In genomic region chr3:122975924-122976293, GRCh38 we compare ENCODE assay signal across 9 cellular contexts. TPM values are rescaled to one million over a fixed set of nuclear protein-coding genes. Genes with fewer than 3 reads are reported as not detected.
DNase-seq lines count a peak whose midpoint lies in the region; ATAC-seq and TF ChIP-seq lines count a peak whose summit lies in the region.
"Had no signal": no experiment of that assay in that cellular context is flagged by ENCODE, and none has a peak within 500 bp of the region (broad histone marks: within the 10 kb centered on the region; RNA-seq: fewer than 3 reads in every experiment).

No MANE protein-coding gene starts in this region.

- TF ChIP-seq POLR2A in heart left ventricle (IDR thresholded peaks at IDR 0.05), result no peak

- no peaks in the 10 kb centered on the region for H3K36me3 Mint-ChIP-seq in activated T-helper 2 cell treated with anti-CD3 and anti-CD28 coated beads, Interferon-gamma antibody, Interleukin-2, Interleukin-4, amounts not matched to agents 10 μg/mL and 5 μg/mL and 100 μg/mL, durations not matched to agents 14 hours and 24 hours and 36 hours (ENCODE audit: low read depth)

- DNase-seq in heart left ventricle (peak in 1 of 5 donors; percentile 13), left ventricle myocardium superior (no peak), BE2C (no peak), NCI-H2081 treated with DMSO at 0.1 percent for 48 hours (lab: John Stamatoyannopoulos, UW) (no peak)
- DNase-seq in activated T-helper 2 cell treated with anti-CD3 and anti-CD28 coated beads, Interferon-gamma antibody, Interleukin-2, Interleukin-4, amounts not matched to agents 10 μg/mL and 5 μg/mL and 100 μg/mL, durations not matched to agents 14 hours and 24 hours and 36 hours (ENCODE audit: low spot score), result peak; percentile 11
- no peak for DNase-seq in stimulated activated CD4-positive, alpha-beta T cell treated with anti-CD3 and anti-CD28 coated beads, Interleukin-2, amount 100 ng/mL, for 48 hours
- DNase-seq: activated effector memory CD4-positive, alpha-beta T cell treated with anti-CD3 and anti-CD28 coated beads, Interleukin-2, amount 50 U/mL, for 16 hours had no signal

- H3K4me1 Mint-ChIP-seq in activated T-helper 2 cell treated with anti-CD3 and anti-CD28 coated beads, Interferon-gamma antibody, Interleukin-2, Interleukin-4, amounts not matched to agents 10 μg/mL and 5 μg/mL and 100 μg/mL, durations not matched to agents 14 hours and 24 hours and 36 hours (ENCODE audit: low read depth), result peaks cover 21% of the 10 kb centered on the region

- no peak overlapping the region for H3K27ac Mint-ChIP-seq in activated T-helper 2 cell treated with anti-CD3 and anti-CD28 coated beads, Interferon-gamma antibody, Interleukin-2, Interleukin-4, amounts not matched to agents 10 μg/mL and 5 μg/mL and 100 μg/mL, durations not matched to agents 14 hours and 24 hours and 36 hours

- H3K27me3 Mint-ChIP-seq in activated T-helper 2 cell treated with anti-CD3 and anti-CD28 coated beads, Interferon-gamma antibody, Interleukin-2, Interleukin-4, amounts not matched to agents 10 μg/mL and 5 μg/mL and 100 μg/mL, durations not matched to agents 14 hours and 24 hours and 36 hours (ENCODE audit: low read depth), result peaks cover 9% of the 10 kb centered on the region

- H3K27me3 ChIP-seq in heart left ventricle, result no peaks in the 10 kb centered on the region
- peaks cover 44% of the 10 kb centered on the region for H3K27me3 ChIP-seq in BE2C

- H3K4me3 ChIP-seq in heart left ventricle, result no peak overlapping the region
- H3K4me3 ChIP-seq in BE2C (ENCODE audit: low read depth, low read length), result no peak overlapping the region

- ATAC-seq in heart left ventricle, result no peak
- ATAC-seq in left ventricle myocardium superior, result no peak
- peak; percentile 40 for ATAC-seq in HG03565 (IDR thresholded peaks at IDR 0.05; ENCODE audit: unreplicated experiment)

- no peak for TF ChIP-seq CTCF in heart left ventricle (IDR thresholded peaks at IDR 0.05)
- TF ChIP-seq CTCF in BE2C (IDR thresholded peaks at IDR 0.05; ENCODE audit: low read depth, low read length), result no peak

- H3K9me3 Mint-ChIP-seq in activated T-helper 2 cell treated with anti-CD3 and anti-CD28 coated beads, Interferon-gamma antibody, Interleukin-2, Interleukin-4, amounts not matched to agents 10 μg/mL and 5 μg/mL and 100 μg/mL, durations not matched to agents 14 hours and 24 hours and 36 hours, result no peaks in the 10 kb centered on the region

- H3K4me3 Mint-ChIP-seq in activated T-helper 2 cell treated with anti-CD3 and anti-CD28 coated beads, Interferon-gamma antibody, Interleukin-2, Interleukin-4, amounts not matched to agents 10 μg/mL and 5 μg/mL and 100 μg/mL, durations not matched to agents 14 hours and 24 hours and 36 hours (ENCODE audit: low read depth), result peak overlapping the region; percentile 40

- H3K9me3 ChIP-seq in heart left ventricle (no peaks in the 10 kb centered on the region), BE2C (no peaks in the 10 kb centered on the region)

- WGBS in heart left ventricle, 4 donors, result 63 to 86% (median 77%) methylated on average over 4 of the region's 4 CpGs

- H3K4me1 ChIP-seq in heart left ventricle (peaks cover 0 to 78% (median 50%) of the 10 kb centered on the region in 12 donors), BE2C (peaks cover 33% of the 10 kb centered on the region)

- H3K36me3 ChIP-seq in heart left ventricle (no peaks in the 10 kb centered on the region), BE2C (no peaks in the 10 kb centered on the region)

- intact Hi-C loops in heart left ventricle (cut with DNase I), result loop anchor here in 3 of 10 donors (1.0 to 5.0 kb wide), 3 partner anchors 19 to 34 kb away; no protein-coding TSS in a partner anchor
- intact Hi-C loops in left ventricle myocardium superior (cut with micrococcal nuclease), result no loop called here
- intact Hi-C loops in activated T-helper 2 cell treated with anti-CD3 and anti-CD28 coated beads, Interferon-gamma antibody, Interleukin-2, Interleukin-4, amounts not matched to agents 10 μg/mL and 5 μg/mL and 100 μg/mL, durations not matched to agents 14 hours and 24 hours and 36 hours (cut with micrococcal nuclease), result no loop called here

- H3K27ac ChIP-seq in heart left ventricle (peak overlapping the region in 10 of 12 donors; percentile 78 to 98 (median 90)), temporal lobe (ENCODE audit: low read depth, low read length) (peak overlapping the region; percentile 21)

RNA-seq across cellular contexts. Expression of gene SEMA5B, which starts 51.7 kb away (rescaled TPM):
- total RNA-seq in heart left ventricle (10 to 100 TPM in 3 of 9 donors, 1 to 10 TPM in 6; 2.2 to 16.7 (median 7.4) TPM), left ventricle myocardium superior (4.2 TPM), temporal lobe (17.2 TPM)
- polyA plus RNA-seq in heart left ventricle, result 1 to 10 TPM; 3.2 to 5.5 TPM
- total RNA-seq in activated T-helper 2 cell treated with anti-CD3 and anti-CD28 coated beads, Interferon-gamma antibody, Interleukin-2, Interleukin-4, amounts not matched to agents 10 μg/mL and 5 μg/mL and 100 μg/mL, durations not matched to agents 14 hours and 24 hours and 36 hours, result not detected in 2 replicates
- 10.7 TPM for polyA plus RNA-seq in BE2C (2012; ENCODE audit: insufficient read depth, insufficient read length, low read depth)
